ENCODE assay signal across 1 cellular context in genomic region chr2:232970051-232970450, GRCh38.
TF ChIP-seq lines count a peak whose summit lies in the region.

No MANE protein-coding gene starts in this region.

TF ChIP-seq in WTC11, 78 proteins besides CTCF, POLR2A, EP300 and RAD21 (continued from another document):
- no peak for TF ChIP-seq STAT6 (CRISPR knock-in tag; conservative IDR thresholded peaks at IDR 0.05; ENCODE audit: low read depth)
- TF ChIP-seq ESRRA (CRISPR knock-in tag; IDR thresholded peaks at IDR 0.05; ENCODE audit: borderline replicate concordance): no peak
- no peak for TF ChIP-seq TP53 (CRISPR knock-in tag; IDR thresholded peaks at IDR 0.05)
- TF ChIP-seq EMX1 (CRISPR knock-in tag; IDR thresholded peaks at IDR 0.05): no peak
